In genomic region chr16:15650698-15651161, GRCh38 we compare ENCODE assay signal across 1 cellular context.
A peak's percentile ranks its signal among the peaks of the same experiment; 100 is the strongest.
TF ChIP-seq lines count a peak whose summit lies in the region.

No MANE protein-coding gene starts in this region.

TF ChIP-seq in GM12878, 131 proteins besides CTCF, POLR2A, EP300 and RAD21 (continued from another document):
- TF ChIP-seq PBX3 (IDR thresholded peaks at IDR 0.05; ENCODE audit: insufficient replicate concordance, low read depth, low read length) = peak; percentile 80
- TF ChIP-seq SREBF2 (IDR thresholded peaks at IDR 0.05; ENCODE audit: low read length) = no peak
- no peak for TF ChIP-seq PAX5 (IDR thresholded peaks at IDR 0.05; ENCODE audit: borderline replicate concordance, low read depth, low read length)
- TF ChIP-seq ZNF384 (IDR thresholded peaks at IDR 0.05; ENCODE audit: borderline replicate concordance, low read depth, low read length) = no peak
- TF ChIP-seq RFX5 (IDR thresholded peaks at IDR 0.05; ENCODE audit: low read depth, low read length) = no peak
- TF ChIP-seq NFIC (IDR thresholded peaks at IDR 0.05; ENCODE audit: low read depth, low read length) = no peak
- no peak for TF ChIP-seq ZNF207 (IDR thresholded peaks at IDR 0.05; ENCODE audit: borderline replicate concordance)
- no peak for TF ChIP-seq NR2F1 (conservative IDR thresholded peaks at IDR 0.05)
- no peak for TF ChIP-seq BHLHE40 (IDR thresholded peaks at IDR 0.05; ENCODE audit: borderline replicate concordance in 1 of 2, low read depth in 2 of 2, low read length in 1 of 2)
